ENCODE assay signal across 8 cellular contexts in genomic region chr1:108691128-108691885, GRCh38. TPM values are rescaled to one million over a fixed set of nuclear protein-coding genes. Genes with fewer than 3 reads are reported as not detected.
DNase-seq lines count a peak whose midpoint lies in the region; ATAC-seq and TF ChIP-seq lines count a peak whose summit lies in the region.

No MANE protein-coding gene starts in this region.

- H3K9me3 ChIP-seq in SU-DHL-6 (ENCODE audit: insufficient read depth, low read length), result no peaks in the 10 kb centered on the region

- H2AFZ ChIP-seq in SU-DHL-6 (ENCODE audit: low read depth, low read length, severe bottlenecking), result peak overlapping the region; percentile 68

- peak overlapping the region; percentile 90 for H3K27ac ChIP-seq in SU-DHL-6 (ENCODE audit: low read depth, low read length)
- peak overlapping the region; percentile 82 for H3K27ac ChIP-seq in foreskin keratinocyte

- peak overlapping the region; percentile 98 for H3K4me3 ChIP-seq in SU-DHL-6 (ENCODE audit: insufficient read depth, low read length, poor library complexity, severe bottlenecking)

- H3K36me3 ChIP-seq in SU-DHL-6 (ENCODE audit: low read length), result peaks cover 17% of the 10 kb centered on the region

- peak overlapping the region; percentile 73 for H3K9ac ChIP-seq in SU-DHL-6 (ENCODE audit: low read length)

- H3K4me2 ChIP-seq in SU-DHL-6 (ENCODE audit: low read depth, low read length, poor library complexity, severe bottlenecking), result peak overlapping the region; percentile 85

- H3K4me1 ChIP-seq in foreskin keratinocyte, result peaks cover 12% of the 10 kb centered on the region

- TF ChIP-seq CTCF in SU-DHL-6 (IDR thresholded peaks at IDR 0.05; ENCODE audit: insufficient read depth, low read length, poor library complexity, severe bottlenecking) (no peak), foreskin keratinocyte (conservative IDR thresholded peaks at IDR 0.05) (no peak)

- ATAC-seq in GM21717 (IDR thresholded peaks at IDR 0.05; ENCODE audit: unreplicated experiment), result peak; percentile 2
- peak; percentile 15 for ATAC-seq in foreskin keratinocyte

- peak; percentile 18 for DNase-seq in AG08396 (ENCODE audit: low spot score)
- DNase-seq in foreskin keratinocyte, result no peak
- DNase-seq in renal cortical epithelial cell (ENCODE audit: low read depth), result peak; percentile 19
- DNase-seq in medulla oblongata (ENCODE audit: extremely low spot score), result no peak
- DNase-seq in NCI-H1417 treated with DMSO at 0.1 percent for 48 hours (lab: John Stamatoyannopoulos, UW), result no peak
- DNase-seq in activated CD4-positive, alpha-beta T cell treated with anti-CD3 and anti-CD28 coated beads for 48 hours, result no peak

- no peaks in the 10 kb centered on the region for H3K9me2 ChIP-seq in SU-DHL-6 (replicated peaks; ENCODE audit: insufficient read depth, low read length)

- peaks cover 28% of the 10 kb centered on the region for H4K20me1 ChIP-seq in SU-DHL-6 (ENCODE audit: low read depth, low read length)

- H3K79me2 ChIP-seq in SU-DHL-6 (ENCODE audit: insufficient read depth, low read length), result peaks cover 49% of the 10 kb centered on the region

- H3F3A ChIP-seq in SU-DHL-6 (ENCODE audit: insufficient read depth), result peaks cover 4% of the 10 kb centered on the region; the same call in 1 of the 2 replicates

- H3K27me3 ChIP-seq in SU-DHL-6 (ENCODE audit: low read length) (no peaks in the 10 kb centered on the region), foreskin keratinocyte (no peaks in the 10 kb centered on the region)

RNA-seq across cellular contexts. Expression of gene PRPF38B, which starts 0.8 kb away (rescaled TPM):
- 27.0 and 33.4 TPM in 2 replicates for total RNA-seq in foreskin keratinocyte
- 12.3 and 18.4 TPM in 2 replicates for polyA plus RNA-seq in foreskin keratinocyte
- 7.8 and 17.5 TPM in 2 replicates for total RNA-seq in renal cortical epithelial cell

RNA-seq across cellular contexts. Expression of gene FNDC7, which starts 21.4 kb away (rescaled TPM):
- 0.03 TPM in 1 of 2 replicates, not detected in the other for total RNA-seq in foreskin keratinocyte
- polyA plus RNA-seq in foreskin keratinocyte, result 0.01 TPM in 1 of 2 replicates, not detected in the other
- not detected in 2 replicates for total RNA-seq in renal cortical epithelial cell

RNA-seq across cellular contexts. Expression of gene HENMT1, which starts 30.4 kb away (rescaled TPM):
- 1.8 and 2.2 TPM in 2 replicates for total RNA-seq in foreskin keratinocyte
- 1.7 and 1.9 TPM in 2 replicates for polyA plus RNA-seq in foreskin keratinocyte
- total RNA-seq in renal cortical epithelial cell, result 2.3 and 2.9 TPM in 2 replicates

RNA-seq across cellular contexts. Expression of gene STXBP3, which starts 55.2 kb away (rescaled TPM):
- total RNA-seq in foreskin keratinocyte (24.5 and 25.1 TPM in 2 replicates), renal cortical epithelial cell (72.4 and 89.8 TPM in 2 replicates)
- 9.5 and 11.6 TPM in 2 replicates for polyA plus RNA-seq in foreskin keratinocyte

Comparison
In these comparisons a context has a peak if more than half of its experiments do, and no peak if none do; other contexts are left out.
1. DNase-seq: peak in AG08396 (single experiment) and renal cortical epithelial cell (single experiment); none in foreskin keratinocyte (0 of 2), medulla oblongata (single experiment), NCI-H1417 treated with DMSO at 0.1 percent for 48 hours (single experiment) and activated CD4-positive, alpha-beta T cell treated with anti-CD3 and anti-CD28 coated beads for 48 hours (single experiment).